Comparison of ENCODE assay signal across 8 cellular contexts in genomic region chr13:110575322-110576069, GRCh38. TPM values are rescaled to one million over a fixed set of nuclear protein-coding genes. Genes with fewer than 3 reads are reported as not detected.
DNase-seq lines count a peak whose midpoint lies in the region; ATAC-seq lines count a peak whose summit lies in the region.

No MANE protein-coding gene starts in this region.

- H3K36me3 Mint-ChIP-seq in stimulated activated memory B cell treated with anti-CD40 and anti-IgM and Interleukin-4, amounts not matched to agents 10 μg/mL and 1 μg/mL and 100 μg/mL, for 72 hours: no peaks in the 10 kb centered on the region
- no peaks in the 10 kb centered on the region for H3K36me3 Mint-ChIP-seq in immature natural killer cell

- DNase-seq in AG08395 (ENCODE audit: low spot score) (peak; percentile 53), NOMO-1 (lab: John Stamatoyannopoulos, UW; ENCODE audit: unreplicated experiment in 2 of 2) (peak; percentile 76 to 86), immature natural killer cell (no peak), midbrain (lab: John Stamatoyannopoulos, UW) (no peak)

- peaks cover 27% of the 10 kb centered on the region for H3K4me1 Mint-ChIP-seq in stimulated activated memory B cell treated with anti-CD40 and anti-IgM and Interleukin-4, amounts not matched to agents 10 μg/mL and 1 μg/mL and 100 μg/mL, for 72 hours
- peaks cover 0 to 1% of the 10 kb centered on the region in 2 donors for H3K4me1 Mint-ChIP-seq in immature natural killer cell

- H3K27ac Mint-ChIP-seq in stimulated activated memory B cell treated with anti-CD40 and anti-IgM and Interleukin-4, amounts not matched to agents 10 μg/mL and 1 μg/mL and 100 μg/mL, for 72 hours: peak overlapping the region; percentile 31
- no peak overlapping the region for H3K27ac Mint-ChIP-seq in immature natural killer cell

- peaks cover 21% of the 10 kb centered on the region for H3K27me3 Mint-ChIP-seq in stimulated activated memory B cell treated with anti-CD40 and anti-IgM and Interleukin-4, amounts not matched to agents 10 μg/mL and 1 μg/mL and 100 μg/mL, for 72 hours
- peaks cover 4 to 14% (median 8%) of the 10 kb centered on the region in 3 donors for H3K27me3 Mint-ChIP-seq in immature natural killer cell (ENCODE audit: low read depth in 3 of 3)

- H3K4me3 Mint-ChIP-seq in stimulated activated memory B cell treated with anti-CD40 and anti-IgM and Interleukin-4, amounts not matched to agents 10 μg/mL and 1 μg/mL and 100 μg/mL, for 72 hours: peak overlapping the region; percentile 60
- no peak overlapping the region for H3K4me3 Mint-ChIP-seq in immature natural killer cell

- no peaks in the 10 kb centered on the region for H3K9me3 Mint-ChIP-seq in stimulated activated memory B cell treated with anti-CD40 and anti-IgM and Interleukin-4, amounts not matched to agents 10 μg/mL and 1 μg/mL and 100 μg/mL, for 72 hours
- no peaks in the 10 kb centered on the region for H3K9me3 Mint-ChIP-seq in immature natural killer cell

- ATAC-seq in GM18870 (IDR thresholded peaks at IDR 0.05; ENCODE audit: unreplicated experiment): peak; percentile 92
- peak; percentile 65 for ATAC-seq in HG02943 (IDR thresholded peaks at IDR 0.05; ENCODE audit: low read depth, unreplicated experiment)
- ATAC-seq in esophagus mucosa: peak; percentile 11
- ATAC-seq in stimulated activated memory B cell treated with anti-CD40 and anti-IgM and Interleukin-4, amounts not matched to agents 10 μg/mL and 1 μg/mL and 100 μg/mL, for 72 hours: peak; percentile 92

RNA-seq across cellular contexts. Expression of gene RAB20, which starts 14.0 kb away (rescaled TPM):
- 1.6 TPM for total RNA-seq in esophagus mucosa
- 1 to 10 TPM in 1 of 3 donors, under 1 TPM in 2; 0.39 to 2.7 (median 0.52) TPM for polyA plus RNA-seq in immature natural killer cell

RNA-seq across cellular contexts. Expression of gene NAXD, which starts 39.8 kb away (rescaled TPM):
- total RNA-seq in esophagus mucosa: 21.4 TPM
- polyA plus RNA-seq in immature natural killer cell: 10 to 100 TPM in 1 of 3 donors, 1 to 10 TPM in 2; 4.4 to 13.4 (median 7.7) TPM

Comparison
In these comparisons a context has a peak if more than half of its experiments do, and no peak if none do; other contexts are left out.
1. DNase-seq: peak in AG08395 (single experiment) and NOMO-1 (2 of 2); none in immature natural killer cell (0 of 3) and midbrain (single experiment).
2. ATAC-seq: peak in every context shown above with its lines; median percentile 92 in GM18870; 92 in stimulated activated memory B cell treated with anti-CD40 and anti-IgM and Interleukin-4, amounts not matched to agents 10 μg/mL and 1 μg/mL and 100 μg/mL, for 72 hours; 65 in HG02943; 11 in esophagus mucosa.